In the genomic region with DNA sequence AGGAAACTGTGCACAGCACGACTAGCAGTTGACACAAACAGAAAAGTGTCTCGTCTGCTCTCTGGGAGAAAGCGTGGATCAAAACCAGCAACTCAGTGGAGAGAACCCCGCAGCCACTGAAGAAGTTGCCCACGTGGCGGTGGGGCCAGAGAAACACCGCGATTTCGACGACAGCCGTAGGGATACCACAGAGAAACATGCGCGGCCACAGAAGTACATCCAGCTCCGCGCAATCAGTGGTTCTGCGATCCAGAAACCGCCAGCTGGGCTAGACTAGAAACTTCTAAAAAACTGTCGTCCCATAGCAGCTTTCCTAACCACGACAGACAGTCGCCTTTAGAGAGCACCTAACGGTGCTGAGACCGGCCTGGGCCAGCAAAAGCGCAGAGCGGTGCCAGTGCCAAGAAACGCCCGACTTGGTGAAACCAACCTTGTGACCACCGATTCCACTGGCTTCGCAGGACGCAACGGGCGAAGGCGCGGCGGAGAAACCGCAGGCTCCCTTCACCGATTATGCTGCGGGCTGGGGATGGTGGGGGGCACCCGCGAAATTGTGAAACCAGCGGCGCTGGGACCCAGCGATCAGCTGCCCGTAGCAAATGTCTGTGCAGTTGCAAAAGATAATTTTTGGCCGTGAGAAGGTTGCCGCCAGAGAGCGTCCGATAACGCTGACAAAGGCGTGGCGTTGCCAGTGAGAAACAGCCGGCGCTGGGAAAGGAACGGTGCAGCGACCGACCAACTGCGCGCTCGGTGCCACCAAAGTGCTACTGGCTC, we compare ENCODE assay signal across 1 cellular context.
TF ChIP-seq lines count a peak whose summit lies in the region.

No MANE protein-coding gene starts in this region.

TF ChIP-seq in endothelial cell of umbilical vein, 7 proteins besides CTCF, POLR2A, EP300 and RAD21:
- no peak for TF ChIP-seq EZH2 (IDR thresholded peaks at IDR 0.05; ENCODE audit: borderline replicate concordance, low read depth, low read length, severe bottlenecking)
- no peak for TF ChIP-seq GATA2 (IDR thresholded peaks at IDR 0.05; ENCODE audit: insufficient read depth, insufficient read length, low read depth, low read length)
- TF ChIP-seq POLR2AphosphoS5 (IDR thresholded peaks at IDR 0.05; ENCODE audit: insufficient read depth, low read depth, low read length), result no peak
- TF ChIP-seq JUN (IDR thresholded peaks at IDR 0.05; ENCODE audit: borderline replicate concordance, insufficient read depth, insufficient read length, low read depth), result no peak
- no peak for TF ChIP-seq FOS (IDR thresholded peaks at IDR 0.05; ENCODE audit: borderline replicate concordance, insufficient read depth, low read length)
- no peak for TF ChIP-seq MYC (IDR thresholded peaks at IDR 0.05; ENCODE audit: low read depth, low read length)
- TF ChIP-seq MAX (IDR thresholded peaks at IDR 0.05; ENCODE audit: insufficient read depth, insufficient read length), result no peak
